26 cellular contexts compared by ENCODE assay signal in the genomic region with DNA sequence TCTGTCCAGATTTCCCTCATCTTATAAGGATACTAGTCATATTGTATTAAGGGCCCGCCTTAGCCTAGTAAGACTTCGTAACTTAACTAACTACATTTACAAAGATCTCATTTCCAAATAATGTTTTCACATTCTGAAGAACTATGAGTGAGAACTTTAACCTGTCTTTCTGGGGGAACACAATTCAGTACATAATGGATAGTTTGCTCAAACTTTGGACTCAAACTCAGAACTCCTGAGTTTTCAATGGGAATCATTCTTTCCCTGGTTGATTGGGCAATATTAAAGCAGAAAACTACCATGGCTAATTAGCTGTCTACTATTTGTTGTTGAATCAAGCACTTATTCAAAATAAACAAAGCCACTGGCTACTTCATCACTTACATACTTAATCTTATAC.
DNase-seq lines count a peak whose midpoint lies in the region; ATAC-seq, FAIRE-seq and TF ChIP-seq lines count a peak whose summit lies in the region.
"Had no signal": no experiment of that assay in that cellular context is flagged by ENCODE, and none has a peak within 500 bp of the region (broad histone marks: within the 10 kb centered on the region; RNA-seq: fewer than 3 reads in every experiment).

No MANE protein-coding gene starts in this region.

- WGBS in HepG2 (ENCODE audit: low lambda C conversion rate): 3% methylated on average over 2 of the region's 2 CpGs
- WGBS in right lobe of liver (ENCODE audit: insufficient coverage, low coverage, low lambda C conversion rate, missing lambda C conversion rate): 31% methylated on average over 2 of the region's 2 CpGs
- 97% methylated on average over 2 of the region's 2 CpGs for WGBS in prostate gland

- H3K4me3 ChIP-seq in HepG2 (replicated peaks in 1 of 3; ENCODE audit: insufficient read depth in 1 of 3, low read depth in 2 of 3, low read length in 3 of 3): peak overlapping the region in 1 of 3 experiments; percentile 17; a peak in 2 of 6 replicates
- H3K4me3 ChIP-seq in right lobe of liver: no peak overlapping the region
- H3K4me3 ChIP-seq in prostate gland: no peak overlapping the region
- H3K4me3 ChIP-seq: A549; BLaER1 treated with 17β-estradiol and CSF1 and Interleukin-3, amounts not matched to agents 10 nM and 100 nM; GM12878 had no signal

- no peak overlapping the region; the same call in 1 of the 2 replicates for H3K9ac ChIP-seq in HepG2 (ENCODE audit: insufficient read depth, low read depth, low read length)
- H3K9ac ChIP-seq: BLaER1 treated with 17β-estradiol and CSF1 and Interleukin-3, amounts not matched to agents 10 nM and 100 nM had no signal

- no peaks in the 10 kb centered on the region for H3K36me3 ChIP-seq in HepG2 (replicated peaks in 1 of 2; ENCODE audit: control insufficient read depth in 1 of 2, insufficient read depth in 2 of 2, low read length in 2 of 2)
- H3K36me3 ChIP-seq in right lobe of liver: no peaks in the 10 kb centered on the region
- no peaks in the 10 kb centered on the region for H3K36me3 ChIP-seq in prostate gland
- H3K36me3 ChIP-seq: BLaER1 treated with 17β-estradiol and CSF1 and Interleukin-3, amounts not matched to agents 10 nM and 100 nM had no signal

- TF ChIP-seq RAD21 in HepG2 (CRISPR knock-in tag; IDR thresholded peaks at IDR 0.05): no peak

- intact Hi-C loops in HepG2 (cut with micrococcal nuclease; ENCODE audit: unreplicated experiment): loop anchor here (1.0 kb wide), 1 partner anchor 31 kb away; no protein-coding TSS in a partner anchor
- intact Hi-C loops in right lobe of liver (cut with DNase I): no loop called here
- intact Hi-C loops in prostate gland (cut with DNase I): no loop called here

- no peaks in the 10 kb centered on the region for H3K27me3 ChIP-seq in HepG2 (ENCODE audit: control insufficient read depth in 1 of 2, insufficient read depth in 2 of 2, low read length in 2 of 2)
- no peaks in the 10 kb centered on the region for H3K27me3 ChIP-seq in right lobe of liver
- H3K27me3 ChIP-seq in prostate gland (replicated peaks; ENCODE audit: insufficient read depth): no peaks in the 10 kb centered on the region
- H3K27me3 ChIP-seq: BLaER1 treated with 17β-estradiol and CSF1 and Interleukin-3, amounts not matched to agents 10 nM and 100 nM had no signal

- H3K4me2 ChIP-seq in HepG2 (ENCODE audit: low read depth, low read length): peak overlapping the region; percentile 57
- H3K4me2 ChIP-seq: A549; BLaER1 treated with 17β-estradiol and CSF1 and Interleukin-3, amounts not matched to agents 10 nM and 100 nM had no signal

- in situ Hi-C loops in HepG2 (cut with HindIII; ENCODE audit: extremely low pct_ligation_motif_present, low pct_unique_long_range_greater_than_20kb): no loop called here

- TF ChIP-seq POLR2A in HepG2 (IDR thresholded peaks at IDR 0.05; ENCODE audit: insufficient read depth in 1 of 2, low read depth in 2 of 2, low read length in 2 of 2) (no peak), right lobe of liver (IDR thresholded peaks at IDR 0.05) (no peak), prostate gland (IDR thresholded peaks at IDR 0.05) (no peak)

- H3K27ac ChIP-seq in HepG2 (ENCODE audit: extremely low read length, insufficient read depth, low read length) (peak overlapping the region; percentile 87), right lobe of liver (peak overlapping the region in 1 of 3 donors; percentile 55), prostate gland (no peak overlapping the region)
- H3K27ac ChIP-seq: 22Rv1; A549; BLaER1 treated with 17β-estradiol and CSF1 and Interleukin-3, amounts not matched to agents 10 nM and 100 nM; C4-2B had no signal

- peaks cover 9% of the 10 kb centered on the region for H3K27me3 Mint-ChIP-seq in T-helper 17 cell
- H3K27me3 Mint-ChIP-seq: B cell; CD4-positive, CD25-positive, alpha-beta regulatory T cell had no signal

- H3K9me3 ChIP-seq in T-helper 17 cell (ENCODE audit: control insufficient read depth, low read length, poor library complexity, severe bottlenecking) (no peaks in the 10 kb centered on the region), HepG2 (ENCODE audit: low read length) (no peaks in the 10 kb centered on the region), right lobe of liver (no peaks in the 10 kb centered on the region), prostate gland (no peaks in the 10 kb centered on the region)
- H3K9me3 ChIP-seq: A549; BLaER1 treated with 17β-estradiol and CSF1 and Interleukin-3, amounts not matched to agents 10 nM and 100 nM had no signal

- TF ChIP-seq CTCF in HepG2 (CRISPR knock-in tag; IDR thresholded peaks at IDR 0.05): no peak
- no peak for TF ChIP-seq CTCF in right lobe of liver (IDR thresholded peaks at IDR 0.05)
- no peak for TF ChIP-seq CTCF in prostate gland (IDR thresholded peaks at IDR 0.05)

- H2AFZ ChIP-seq in HepG2 (ENCODE audit: low read length): no peak overlapping the region

- H3K4me3 Mint-ChIP-seq in T-helper 17 cell: peak overlapping the region; percentile 12
- H3K4me3 Mint-ChIP-seq: B cell; CD4-positive, alpha-beta memory T cell; CD4-positive, CD25-positive, alpha-beta regulatory T cell; CD8-positive, alpha-beta memory T cell had no signal

- TF ChIP-seq EP300 in HepG2 (IDR thresholded peaks at IDR 0.05; ENCODE audit: low read depth in 2 of 2, low read length in 2 of 2) (peak; percentile 61 to 94), HepG2 (CRISPR knock-in tag; IDR thresholded peaks at IDR 0.05; ENCODE audit: borderline replicate concordance) (peak; percentile 50; the same call in 1 of the 2 replicates)

- FAIRE-seq in HepG2 (lab: Jason Lieb, UNC): peak; percentile 55
- FAIRE-seq: A549, GM12878, GM12892, GM18507 had no signal

- BruUV-seq in HepG2 (replicated peaks; lab: Mats Ljungman, UMichigan): no TSS peak

- CTCF ChIA-PET in HepG2 (lab: Yijun Ruan, JAX; ENCODE audit: low intra/inter-chr PET ratio, low total read pairs): no interaction called here

- no peak for DNase-seq in T-helper 17 cell
- DNase-seq in HepG2 (ENCODE audit: low spot score): peak; percentile 87
- DNase-seq in right lobe of liver: no peak
- no peak for DNase-seq in prostate gland (ENCODE audit: low spot score)
- no peak for DNase-seq in CD1c-positive myeloid dendritic cell (ENCODE audit: extremely low spot score)
- DNase-seq in stimulated activated CD4-positive, alpha-beta T cell treated with anti-CD3 and anti-CD28 coated beads, Interleukin-12 subunit alpha, Interleukin-12 subunit beta, amount 100 ng/mL, for 4 hours: no peak
- DNase-seq: AML-193; CD4-positive, alpha-beta memory T cell; CD4-positive, CD25-positive, alpha-beta regulatory T cell; CD8-positive, alpha-beta memory T cell; COR-L47; DMS 273 treated with DMSO at 0.1 percent for 48 hours; DMS153; DMS53; DMS79; DND-41; EL; GDM1 had no signal

- no peaks in the 10 kb centered on the region for H3K79me2 ChIP-seq in HepG2 (ENCODE audit: insufficient read depth, low read length)

- H3K27ac Mint-ChIP-seq in T-helper 17 cell: no peak overlapping the region
- H3K27ac Mint-ChIP-seq: B cell; CD8-positive, alpha-beta memory T cell had no signal

- POLR2A ChIA-PET in HepG2 (lab: Yijun Ruan, JAX): no interaction called here

- peaks cover 2% of the 10 kb centered on the region for H3K36me3 Mint-ChIP-seq in T-helper 17 cell (ENCODE audit: low read depth)
- H3K36me3 Mint-ChIP-seq: CD4-positive, alpha-beta memory T cell; CD4-positive, CD25-positive, alpha-beta regulatory T cell; CD8-positive, alpha-beta memory T cell had no signal

- H3K4me1 Mint-ChIP-seq in T-helper 17 cell: peaks cover 7% of the 10 kb centered on the region

- H4K20me1 ChIP-seq in HepG2 (ENCODE audit: insufficient read depth, low read length): no peaks in the 10 kb centered on the region
- H4K20me1 ChIP-seq: BLaER1 treated with 17β-estradiol and CSF1 and Interleukin-3, amounts not matched to agents 10 nM and 100 nM had no signal

- ATAC-seq in T-helper 17 cell (no peak), HepG2 (peak; percentile 82), right lobe of liver (peak; percentile 45 to 76 (median 57))
- ATAC-seq: A549, GM12878 had no signal

- H3K4me1 ChIP-seq in HepG2 (ENCODE audit: insufficient read depth, low read length): peaks cover 34% of the 10 kb centered on the region
- H3K4me1 ChIP-seq in right lobe of liver: peaks cover 0 to 18% (median 9%) of the 10 kb centered on the region in 4 donors
- H3K4me1 ChIP-seq in prostate gland (replicated peaks): no peaks in the 10 kb centered on the region
- H3K4me1 ChIP-seq: A549 had no signal

TF ChIP-seq in HepG2, 621 proteins besides CTCF, POLR2A, EP300 and RAD21 (continues in another document):
- TF ChIP-seq, protein P1, sequence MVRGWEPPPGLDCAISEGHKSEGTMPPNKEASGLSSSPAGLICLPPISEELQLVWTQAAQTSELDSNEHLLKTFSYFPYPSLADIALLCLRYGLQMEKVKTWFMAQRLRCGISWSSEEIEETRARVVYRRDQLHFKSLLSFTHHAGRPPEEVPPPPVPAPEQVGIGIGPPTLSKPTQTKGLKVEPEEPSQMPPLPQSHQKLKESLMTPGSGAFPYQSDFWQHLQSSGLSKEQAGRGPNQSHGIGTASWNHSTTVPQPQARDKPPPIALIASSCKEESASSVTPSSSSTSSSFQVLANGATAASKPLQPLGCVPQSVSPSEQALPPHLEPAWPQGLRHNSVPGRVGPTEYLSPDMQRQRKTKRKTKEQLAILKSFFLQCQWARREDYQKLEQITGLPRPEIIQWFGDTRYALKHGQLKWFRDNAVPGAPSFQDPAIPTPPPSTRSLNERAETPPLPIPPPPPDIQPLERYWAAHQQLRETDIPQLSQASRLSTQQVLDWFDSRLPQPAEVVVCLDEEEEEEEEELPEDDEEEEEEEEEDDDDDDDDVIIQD (CRISPR knock-in tag; IDR thresholded peaks at IDR 0.05; ENCODE audit: low read depth): peak; percentile 80; the same call in 1 of the 2 replicates
- TF ChIP-seq NCOA2 (CRISPR knock-in tag; IDR thresholded peaks at IDR 0.05): peak; percentile 87
- TF ChIP-seq, protein P2, sequence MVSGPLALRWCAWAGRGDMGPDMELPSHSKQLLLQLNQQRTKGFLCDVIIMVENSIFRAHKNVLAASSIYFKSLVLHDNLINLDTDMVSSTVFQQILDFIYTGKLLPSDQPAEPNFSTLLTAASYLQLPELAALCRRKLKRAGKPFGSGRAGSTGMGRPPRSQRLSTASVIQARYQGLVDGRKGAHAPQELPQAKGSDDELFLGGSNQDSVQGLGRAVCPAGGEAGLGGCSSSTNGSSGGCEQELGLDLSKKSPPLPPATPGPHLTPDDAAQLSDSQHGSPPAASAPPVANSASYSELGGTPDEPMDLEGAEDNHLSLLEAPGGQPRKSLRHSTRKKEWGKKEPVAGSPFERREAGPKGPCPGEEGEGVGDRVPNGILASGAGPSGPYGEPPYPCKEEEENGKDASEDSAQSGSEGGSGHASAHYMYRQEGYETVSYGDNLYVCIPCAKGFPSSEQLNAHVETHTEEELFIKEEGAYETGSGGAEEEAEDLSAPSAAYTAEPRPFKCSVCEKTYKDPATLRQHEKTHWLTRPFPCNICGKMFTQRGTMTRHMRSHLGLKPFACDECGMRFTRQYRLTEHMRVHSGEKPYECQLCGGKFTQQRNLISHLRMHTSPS (CRISPR knock-in tag; IDR thresholded peaks at IDR 0.05; ENCODE audit: low read depth): no peak
- TF ChIP-seq KDM6A (CRISPR knock-in tag; IDR thresholded peaks at IDR 0.05; ENCODE audit: low read depth): peak; percentile 44; the same call in 1 of the 2 replicates
- peak; percentile 95 for TF ChIP-seq CEBPG (CRISPR knock-in tag; IDR thresholded peaks at IDR 0.05)
- TF ChIP-seq AKAP8 (CRISPR knock-in tag; IDR thresholded peaks at IDR 0.05): no peak
- 0 out of 2 replicates have a peak, but pooled peaks have one; percentile 80 for TF ChIP-seq ZNF124 (CRISPR knock-in tag; IDR thresholded peaks at IDR 0.05)
